9 cellular contexts compared by ENCODE assay signal in the genomic region with DNA sequence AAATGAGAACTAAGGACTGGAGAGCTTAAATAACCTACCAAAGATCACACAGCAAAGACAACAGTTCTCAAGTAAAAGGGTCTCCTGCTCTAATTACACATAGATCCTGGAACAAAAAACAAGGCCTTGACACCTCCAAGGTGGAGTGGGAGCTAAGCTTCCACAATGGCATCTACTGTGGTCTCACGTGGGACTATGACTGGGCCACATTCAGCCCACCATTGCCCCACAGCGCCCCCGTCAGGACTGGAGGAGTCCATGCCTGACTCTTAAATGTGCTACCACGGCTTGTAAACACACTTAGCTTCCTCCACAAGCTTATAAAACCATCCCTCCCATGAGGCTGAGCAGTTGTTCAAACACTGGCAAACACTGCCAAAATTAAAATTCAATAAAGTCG.
A peak's percentile ranks its signal among the peaks of the same experiment; 100 is the strongest.
DNase-seq lines count a peak whose midpoint lies in the region; ATAC-seq and TF ChIP-seq lines count a peak whose summit lies in the region.
"Had no signal": no experiment of that assay in that cellular context is flagged by ENCODE, and none has a peak within 500 bp of the region (broad histone marks: within the 10 kb centered on the region; RNA-seq: fewer than 3 reads in every experiment).

No MANE protein-coding gene starts in this region.

- H3K4me1 ChIP-seq in gastroesophageal sphincter = no peaks in the 10 kb centered on the region

- H3K4me3 ChIP-seq in cardiac fibroblast (replicated peaks in 1 of 2; ENCODE audit: low read depth in 2 of 2, low read length in 2 of 2) = no peak overlapping the region
- no peak overlapping the region for H3K4me3 ChIP-seq in gastroesophageal sphincter

- 63 to 94% methylated on average over 2 to 4 of the region's 5 CpGs for WGBS in gastroesophageal sphincter (ENCODE audit: low coverage in 1 of 2), 2 donors

- no peaks in the 10 kb centered on the region for H3K27me3 ChIP-seq in gastroesophageal sphincter

- peak; percentile 10 for TF ChIP-seq CTCF in cardiac fibroblast (IDR thresholded peaks at IDR 0.05; ENCODE audit: low read depth, low read length)
- TF ChIP-seq CTCF in gastroesophageal sphincter (IDR thresholded peaks at IDR 0.05) = no peak

- H3K9me3 ChIP-seq in gastroesophageal sphincter = no peaks in the 10 kb centered on the region

- no peaks in the 10 kb centered on the region for H3K36me3 ChIP-seq in gastroesophageal sphincter

- TF ChIP-seq POLR2A in gastroesophageal sphincter (IDR thresholded peaks at IDR 0.05) = no peak

- H3K27ac ChIP-seq in substantia nigra (ENCODE audit: low read depth, low read length, poor library complexity, severe bottlenecking) = no peak overlapping the region
- no peak overlapping the region for H3K27ac ChIP-seq in gastroesophageal sphincter

- DNase-seq in activated CD4-positive, alpha-beta T cell treated with anti-CD3 and anti-CD28 coated beads for 48 hours = peak; percentile 78
- DNase-seq in activated CD4-positive, alpha-beta T cell treated with anti-CD3 and anti-CD28 coated beads, Interleukin-2, amount 50 U/mL, for 1 hour = no peak
- DNase-seq in M059J (ENCODE audit: low read depth) (peak; percentile 24), cardiac fibroblast (ENCODE audit: low read depth in 2 of 2) (no peak), substantia nigra (lab: John Stamatoyannopoulos, UW) (no peak)
- DNase-seq in stimulated activated CD4-positive, alpha-beta T cell treated with anti-CD3 and anti-CD28 coated beads, Interleukin-4, amount 100 ng/mL, for 24 hours = peak; percentile 25
- DNase-seq: NCI-H2081 treated with DMSO at 0.1 percent for 48 hours had no signal

- no peak for TF ChIP-seq EP300 in gastroesophageal sphincter (IDR thresholded peaks at IDR 0.05)

- ATAC-seq in GM18498 (IDR thresholded peaks at IDR 0.05; ENCODE audit: unreplicated experiment) = no peak
- no peak for ATAC-seq in gastroesophageal sphincter

Comparison
In these comparisons a context has a peak if more than half of its experiments do, and no peak if none do; other contexts are left out.
1. DNase-seq: peak in activated CD4-positive, alpha-beta T cell treated with anti-CD3 and anti-CD28 coated beads for 48 hours (single experiment), M059J (single experiment) and stimulated activated CD4-positive, alpha-beta T cell treated with anti-CD3 and anti-CD28 coated beads, Interleukin-4, amount 100 ng/mL, for 24 hours (single experiment); none in activated CD4-positive, alpha-beta T cell treated with anti-CD3 and anti-CD28 coated beads, Interleukin-2, amount 50 U/mL, for 1 hour (single experiment), cardiac fibroblast (0 of 2) and substantia nigra (0 of 49).